ENCODE assay signal across 17 cellular contexts in genomic region chr2:28401948-28402550, GRCh38. TPM values are rescaled to one million over a fixed set of nuclear protein-coding genes. Genes with fewer than 3 reads are reported as not detected.
DNase-seq lines count a peak whose midpoint lies in the region; ATAC-seq and TF ChIP-seq lines count a peak whose summit lies in the region.
"Had no signal": no experiment of that assay in that cellular context is flagged by ENCODE, and none has a peak within 500 bp of the region (broad histone marks: within the 10 kb centered on the region; RNA-seq: fewer than 3 reads in every experiment).

No MANE protein-coding gene starts in this region.

- no peaks in the 10 kb centered on the region for H3K9me3 Mint-ChIP-seq in activated T-cell treated with anti-CD3 and anti-CD28 coated beads, Interleukin-2, amount 50 U/mL, for 24 hours
- H3K9me3 Mint-ChIP-seq in Caco-2 (ENCODE audit: unreplicated experiment): no peaks in the 10 kb centered on the region
- H3K9me3 Mint-ChIP-seq: IgD-negative memory B cell, naive B cell had no signal

- intact Hi-C loops in Caco-2 (cut with micrococcal nuclease; ENCODE audit: unreplicated experiment): no loop called here
- intact Hi-C loops in posterior vena cava (cut with DNase I): no loop called here

- no peak overlapping the region for H3K4me3 ChIP-seq in Caco-2 (ENCODE audit: low read depth, low read length)

- POLR2A ChIA-PET in Caco-2 (lab: Charles Lee): no interaction called here

- H3K4me1 Mint-ChIP-seq in activated T-cell treated with anti-CD3 and anti-CD28 coated beads, Interleukin-2, amount 50 U/mL, for 24 hours (ENCODE audit: low read depth): peaks cover 97% of the 10 kb centered on the region
- H3K4me1 Mint-ChIP-seq in Caco-2 (ENCODE audit: low read depth, unreplicated experiment): peaks cover 13% of the 10 kb centered on the region
- H3K4me1 Mint-ChIP-seq: IgD-negative memory B cell, naive B cell had no signal

- BruUV-seq in Caco-2 (replicated peaks; lab: Mats Ljungman, UMichigan): no TSS peak

- peak; percentile 27 for DNase-seq in activated T-cell treated with anti-CD3 and anti-CD28 coated beads, Interleukin-2, amount 50 U/mL, for 24 hours
- DNase-seq in activated T-cell treated with anti-CD3 and anti-CD28 coated beads, Interleukin-2, amount 50 U/mL, for 1 hour: no peak
- DNase-seq in Caco-2: no peak
- peak; percentile 16 for DNase-seq in astrocyte of the hippocampus (ENCODE audit: low read depth, low spot score)
- peak; percentile 55 for DNase-seq in posterior vena cava (ENCODE audit: low spot score)
- no peak for DNase-seq in SW 1271 (lab: John Stamatoyannopoulos, UW)
- DNase-seq in globus pallidus (ENCODE audit: low spot score): no peak
- DNase-seq: activated CD4-positive, alpha-beta T cell treated with anti-CD3 and anti-CD28 coated beads, Interleukin-2, amount 50 U/mL, for 1 hour; amygdala; hippocampal formation; naive B cell; NCI-H1694 treated with DMSO at 0.1 percent for 48 hours; NCI-H2227 treated with DMSO at 0.1 percent for 48 hours; stimulated activated CD4-positive, alpha-beta T cell treated with anti-CD3 and anti-CD28 coated beads, Interleukin-15, amount 100 ng/mL, for 24 hours; stimulated activated naive CD4-positive, alpha-beta T cell treated with Interleukin-2 at 50 U/mL for 16 hours had no signal

- CTCF ChIA-PET in Caco-2 (lab: Charles Lee): interaction anchor here (0.9 kb wide), 1 partner anchor 679 kb away, joined by 4 read pairs; no protein-coding TSS in a partner anchor

- H3K36me3 ChIP-seq in Caco-2 (ENCODE audit: control insufficient read depth, insufficient read depth, low read length): peaks cover 25% of the 10 kb centered on the region

- H3K4me3 Mint-ChIP-seq in activated T-cell treated with anti-CD3 and anti-CD28 coated beads, Interleukin-2, amount 50 U/mL, for 24 hours: no peak overlapping the region
- no peak overlapping the region for H3K4me3 Mint-ChIP-seq in Caco-2 (ENCODE audit: unreplicated experiment)
- H3K4me3 Mint-ChIP-seq: IgD-negative memory B cell had no signal

- no peak for TF ChIP-seq CTCF in Caco-2 (IDR thresholded peaks at IDR 0.05; ENCODE audit: insufficient read depth in 1 of 2, low read depth in 1 of 2, low read length in 1 of 2, severe bottlenecking in 1 of 2, unreplicated experiment in 1 of 2)

- H3K27me3 Mint-ChIP-seq in activated T-cell treated with anti-CD3 and anti-CD28 coated beads, Interleukin-2, amount 50 U/mL, for 24 hours: no peaks in the 10 kb centered on the region
- H3K27me3 Mint-ChIP-seq in Caco-2 (ENCODE audit: insufficient read depth, unreplicated experiment): no peaks in the 10 kb centered on the region

- no peaks in the 10 kb centered on the region for H3K9me3 ChIP-seq in Caco-2

- H3K4me1 ChIP-seq in Caco-2: peaks cover 12% of the 10 kb centered on the region

- H3K36me3 Mint-ChIP-seq in activated T-cell treated with anti-CD3 and anti-CD28 coated beads, Interleukin-2, amount 50 U/mL, for 24 hours (ENCODE audit: low read depth): no peaks in the 10 kb centered on the region
- H3K36me3 Mint-ChIP-seq in Caco-2 (ENCODE audit: insufficient read depth, unreplicated experiment): peaks cover 82% of the 10 kb centered on the region
- H3K36me3 Mint-ChIP-seq: IgD-negative memory B cell, naive B cell had no signal

- peak overlapping the region; percentile 74 for H3K27ac Mint-ChIP-seq in activated T-cell treated with anti-CD3 and anti-CD28 coated beads, Interleukin-2, amount 50 U/mL, for 24 hours
- peak overlapping the region; percentile 36 for H3K27ac Mint-ChIP-seq in Caco-2 (ENCODE audit: unreplicated experiment)
- H3K27ac Mint-ChIP-seq: naive B cell had no signal

- ATAC-seq in HG03457 (IDR thresholded peaks at IDR 0.05; ENCODE audit: unreplicated experiment): no peak

- H3K27me3 ChIP-seq in Caco-2 (replicated peaks; ENCODE audit: control insufficient read depth, insufficient read depth, low read length): no peaks in the 10 kb centered on the region

RNA-seq across cellular contexts. Expression of gene FOSL2, which starts 9.4 kb away (rescaled TPM):
- total RNA-seq in Caco-2 (2022) (64.6 and 70.7 TPM in 2 replicates), posterior vena cava (100 to 1,000 TPM; 105 to 141 TPM)

Comparison
In these comparisons a context has a peak if more than half of its experiments do, and no peak if none do; other contexts are left out.
1. DNase-seq: peak in activated T-cell treated with anti-CD3 and anti-CD28 coated beads, Interleukin-2, amount 50 U/mL, for 24 hours (single experiment), astrocyte of the hippocampus (single experiment) and posterior vena cava (single experiment); none in activated T-cell treated with anti-CD3 and anti-CD28 coated beads, Interleukin-2, amount 50 U/mL, for 1 hour (single experiment), Caco-2 (0 of 2), SW 1271 (0 of 2) and globus pallidus (single experiment).